1 cellular context compared by ENCODE assay signal in the genomic region with DNA sequence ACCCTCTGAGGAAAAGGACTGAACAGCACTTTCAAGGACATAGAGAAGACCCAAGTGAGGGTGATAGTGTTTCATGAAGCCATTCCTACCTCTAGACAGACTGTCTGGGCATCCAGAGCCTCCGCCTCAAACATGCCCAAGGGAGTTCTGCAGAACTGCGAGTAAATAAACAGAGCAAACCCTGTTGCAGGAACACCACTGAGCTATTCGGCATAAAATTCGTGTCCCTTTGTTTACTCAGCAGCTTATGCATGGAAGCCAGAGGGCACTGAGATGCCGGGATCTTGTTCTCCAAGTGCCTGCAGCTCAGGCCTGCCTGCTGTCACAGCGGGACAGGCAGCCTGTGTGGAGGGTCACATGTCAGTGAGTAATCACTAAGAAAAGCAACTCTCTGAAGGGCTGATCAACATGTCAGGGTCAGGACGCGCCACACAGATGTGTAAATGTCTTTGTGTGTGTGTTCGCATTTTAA.
TF ChIP-seq lines count a peak whose summit lies in the region.

No MANE protein-coding gene starts in this region.

TF ChIP-seq in H1, 55 proteins besides CTCF, POLR2A, EP300 and RAD21 (continued from another document):
- TF ChIP-seq, protein P1, sequence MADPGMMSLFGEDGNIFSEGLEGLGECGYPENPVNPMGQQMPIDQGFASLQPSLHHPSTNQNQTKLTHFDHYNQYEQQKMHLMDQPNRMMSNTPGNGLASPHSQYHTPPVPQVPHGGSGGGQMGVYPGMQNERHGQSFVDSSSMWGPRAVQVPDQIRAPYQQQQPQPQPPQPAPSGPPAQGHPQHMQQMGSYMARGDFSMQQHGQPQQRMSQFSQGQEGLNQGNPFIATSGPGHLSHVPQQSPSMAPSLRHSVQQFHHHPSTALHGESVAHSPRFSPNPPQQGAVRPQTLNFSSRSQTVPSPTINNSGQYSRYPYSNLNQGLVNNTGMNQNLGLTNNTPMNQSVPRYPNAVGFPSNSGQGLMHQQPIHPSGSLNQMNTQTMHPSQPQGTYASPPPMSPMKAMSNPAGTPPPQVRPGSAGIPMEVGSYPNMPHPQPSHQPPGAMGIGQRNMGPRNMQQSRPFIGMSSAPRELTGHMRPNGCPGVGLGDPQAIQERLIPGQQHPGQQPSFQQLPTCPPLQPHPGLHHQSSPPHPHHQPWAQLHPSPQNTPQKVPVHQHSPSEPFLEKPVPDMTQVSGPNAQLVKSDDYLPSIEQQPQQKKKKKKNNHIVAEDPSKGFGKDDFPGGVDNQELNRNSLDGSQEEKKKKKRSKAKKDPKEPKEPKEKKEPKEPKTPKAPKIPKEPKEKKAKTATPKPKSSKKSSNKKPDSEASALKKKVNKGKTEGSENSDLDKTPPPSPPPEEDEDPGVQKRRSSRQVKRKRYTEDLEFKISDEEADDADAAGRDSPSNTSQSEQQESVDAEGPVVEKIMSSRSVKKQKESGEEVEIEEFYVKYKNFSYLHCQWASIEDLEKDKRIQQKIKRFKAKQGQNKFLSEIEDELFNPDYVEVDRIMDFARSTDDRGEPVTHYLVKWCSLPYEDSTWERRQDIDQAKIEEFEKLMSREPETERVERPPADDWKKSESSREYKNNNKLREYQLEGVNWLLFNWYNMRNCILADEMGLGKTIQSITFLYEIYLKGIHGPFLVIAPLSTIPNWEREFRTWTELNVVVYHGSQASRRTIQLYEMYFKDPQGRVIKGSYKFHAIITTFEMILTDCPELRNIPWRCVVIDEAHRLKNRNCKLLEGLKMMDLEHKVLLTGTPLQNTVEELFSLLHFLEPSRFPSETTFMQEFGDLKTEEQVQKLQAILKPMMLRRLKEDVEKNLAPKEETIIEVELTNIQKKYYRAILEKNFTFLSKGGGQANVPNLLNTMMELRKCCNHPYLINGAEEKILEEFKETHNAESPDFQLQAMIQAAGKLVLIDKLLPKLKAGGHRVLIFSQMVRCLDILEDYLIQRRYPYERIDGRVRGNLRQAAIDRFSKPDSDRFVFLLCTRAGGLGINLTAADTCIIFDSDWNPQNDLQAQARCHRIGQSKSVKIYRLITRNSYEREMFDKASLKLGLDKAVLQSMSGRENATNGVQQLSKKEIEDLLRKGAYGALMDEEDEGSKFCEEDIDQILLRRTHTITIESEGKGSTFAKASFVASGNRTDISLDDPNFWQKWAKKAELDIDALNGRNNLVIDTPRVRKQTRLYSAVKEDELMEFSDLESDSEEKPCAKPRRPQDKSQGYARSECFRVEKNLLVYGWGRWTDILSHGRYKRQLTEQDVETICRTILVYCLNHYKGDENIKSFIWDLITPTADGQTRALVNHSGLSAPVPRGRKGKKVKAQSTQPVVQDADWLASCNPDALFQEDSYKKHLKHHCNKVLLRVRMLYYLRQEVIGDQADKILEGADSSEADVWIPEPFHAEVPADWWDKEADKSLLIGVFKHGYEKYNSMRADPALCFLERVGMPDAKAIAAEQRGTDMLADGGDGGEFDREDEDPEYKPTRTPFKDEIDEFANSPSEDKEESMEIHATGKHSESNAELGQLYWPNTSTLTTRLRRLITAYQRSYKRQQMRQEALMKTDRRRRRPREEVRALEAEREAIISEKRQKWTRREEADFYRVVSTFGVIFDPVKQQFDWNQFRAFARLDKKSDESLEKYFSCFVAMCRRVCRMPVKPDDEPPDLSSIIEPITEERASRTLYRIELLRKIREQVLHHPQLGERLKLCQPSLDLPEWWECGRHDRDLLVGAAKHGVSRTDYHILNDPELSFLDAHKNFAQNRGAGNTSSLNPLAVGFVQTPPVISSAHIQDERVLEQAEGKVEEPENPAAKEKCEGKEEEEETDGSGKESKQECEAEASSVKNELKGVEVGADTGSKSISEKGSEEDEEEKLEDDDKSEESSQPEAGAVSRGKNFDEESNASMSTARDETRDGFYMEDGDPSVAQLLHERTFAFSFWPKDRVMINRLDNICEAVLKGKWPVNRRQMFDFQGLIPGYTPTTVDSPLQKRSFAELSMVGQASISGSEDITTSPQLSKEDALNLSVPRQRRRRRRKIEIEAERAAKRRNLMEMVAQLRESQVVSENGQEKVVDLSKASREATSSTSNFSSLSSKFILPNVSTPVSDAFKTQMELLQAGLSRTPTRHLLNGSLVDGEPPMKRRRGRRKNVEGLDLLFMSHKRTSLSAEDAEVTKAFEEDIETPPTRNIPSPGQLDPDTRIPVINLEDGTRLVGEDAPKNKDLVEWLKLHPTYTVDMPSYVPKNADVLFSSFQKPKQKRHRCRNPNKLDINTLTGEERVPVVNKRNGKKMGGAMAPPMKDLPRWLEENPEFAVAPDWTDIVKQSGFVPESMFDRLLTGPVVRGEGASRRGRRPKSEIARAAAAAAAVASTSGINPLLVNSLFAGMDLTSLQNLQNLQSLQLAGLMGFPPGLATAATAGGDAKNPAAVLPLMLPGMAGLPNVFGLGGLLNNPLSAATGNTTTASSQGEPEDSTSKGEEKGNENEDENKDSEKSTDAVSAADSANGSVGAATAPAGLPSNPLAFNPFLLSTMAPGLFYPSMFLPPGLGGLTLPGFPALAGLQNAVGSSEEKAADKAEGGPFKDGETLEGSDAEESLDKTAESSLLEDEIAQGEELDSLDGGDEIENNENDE (IDR thresholded peaks at IDR 0.05; ENCODE audit: insufficient replicate concordance, low read length) = no peak
- TF ChIP-seq CTBP2 (IDR thresholded peaks at IDR 0.05; ENCODE audit: borderline replicate concordance, insufficient read depth, insufficient read length, low read length) (no peak), SP4 (IDR thresholded peaks at IDR 0.05; ENCODE audit: low read length) (0 out of 2 replicates have a peak, but pooled peaks have one; percentile 38), CHD2 (IDR thresholded peaks at IDR 0.05; ENCODE audit: low read length) (0 out of 2 replicates have a peak, but pooled peaks have one; percentile 11), ZNF274 (IDR thresholded peaks at IDR 0.05; ENCODE audit: borderline replicate concordance, extremely low read depth, low read length) (no peak), POU5F1 (IDR thresholded peaks at IDR 0.05; ENCODE audit: low read depth, low read length) (no peak), KDM1A (IDR thresholded peaks at IDR 0.05; ENCODE audit: borderline replicate concordance, low read length) (no peak), SIN3A (conservative IDR thresholded peaks at IDR 0.05 in 1 of 2, IDR thresholded peaks at IDR 0.05 in 1 of 2; ENCODE audit: low read depth in 1 of 2, low read length in 2 of 2) (0 out of 4 replicates have a peak, but pooled peaks of 1 of the 2 experiments have one; percentile 2), EGR1 (IDR thresholded peaks at IDR 0.05; ENCODE audit: borderline replicate concordance, low read depth, low read length) (no peak), JUN (IDR thresholded peaks at IDR 0.05; ENCODE audit: low read depth, low read length) (no peak), BCL11A (IDR thresholded peaks at IDR 0.05; ENCODE audit: low read depth in 2 of 2, low read length in 2 of 2) (peak in 1 of 2 experiments; percentile 17), TAF1 (IDR thresholded peaks at IDR 0.05; ENCODE audit: low read depth, low read length) (no peak), FOSL1 (IDR thresholded peaks at IDR 0.05; ENCODE audit: insufficient read depth, low read depth, low read length) (no peak), HDAC2 (IDR thresholded peaks at IDR 0.05; ENCODE audit: borderline replicate concordance in 1 of 2, low read depth in 2 of 2, low read length in 2 of 2) (peak in 1 of 2 experiments; percentile 70; a peak in 2 of 4 replicates), RXRA (IDR thresholded peaks at IDR 0.05; ENCODE audit: insufficient read depth, low read depth, low read length) (no peak), CBX8 (IDR thresholded peaks at IDR 0.05; ENCODE audit: borderline replicate concordance, low read depth, low read length) (no peak), EZH2 (IDR thresholded peaks at IDR 0.05; ENCODE audit: low read depth, low read length, severe bottlenecking) (no peak), SAP30 (IDR thresholded peaks at IDR 0.05; ENCODE audit: insufficient read depth, insufficient replicate concordance, low read length) (no peak), YY1 (IDR thresholded peaks at IDR 0.05; ENCODE audit: low read depth, low read length) (peak; percentile 36; the same call in 1 of the 2 replicates), BACH1 (IDR thresholded peaks at IDR 0.05; ENCODE audit: low read length) (no peak), NANOG (IDR thresholded peaks at IDR 0.05; ENCODE audit: insufficient read depth, low read depth, low read length, poor library complexity, severe bottlenecking) (no peak), RFX5 (IDR thresholded peaks at IDR 0.05; ENCODE audit: borderline replicate concordance, low read depth, low read length) (no peak), SIX5 (IDR thresholded peaks at IDR 0.05; ENCODE audit: low read depth, low read length) (no peak), RBBP5 (IDR thresholded peaks at IDR 0.05; ENCODE audit: borderline replicate concordance, low read depth, low read length) (no peak), CREB1 (IDR thresholded peaks at IDR 0.05) (no peak), RNF2 (IDR thresholded peaks at IDR 0.05; ENCODE audit: borderline replicate concordance, low read depth, low read length, missing control alignments, poor library complexity, severe bottlenecking) (no peak), KDM4A (IDR thresholded peaks at IDR 0.05; ENCODE audit: low read depth, low read length, severe bottlenecking) (no peak), TEAD4 (IDR thresholded peaks at IDR 0.05; ENCODE audit: low read depth, low read length) (peak; percentile 55), POLR2AphosphoS5 (IDR thresholded peaks at IDR 0.05; ENCODE audit: low read depth, low read length) (no peak), GABPA (IDR thresholded peaks at IDR 0.05; ENCODE audit: borderline replicate concordance, insufficient read depth, low read length) (no peak), KDM5A (IDR thresholded peaks at IDR 0.05; ENCODE audit: low read length) (no peak), SP2 (IDR thresholded peaks at IDR 0.05; ENCODE audit: low read length) (no peak), SUZ12 (IDR thresholded peaks at IDR 0.05; ENCODE audit: low read length) (no peak), TBP (IDR thresholded peaks at IDR 0.05; ENCODE audit: low read depth, low read length) (no peak), TCF12 (IDR thresholded peaks at IDR 0.05; ENCODE audit: low read depth, low read length) (peak; percentile 69; the same call in 1 of the 2 replicates), SRF (IDR thresholded peaks at IDR 0.05; ENCODE audit: low read depth, low read length) (no peak), SIRT6 (IDR thresholded peaks at IDR 0.05; ENCODE audit: low read length) (no peak), CBX5 (IDR thresholded peaks at IDR 0.05; ENCODE audit: low read depth, low read length) (no peak), PHF8 (conservative IDR thresholded peaks at IDR 0.05; ENCODE audit: low read depth, low read length) (no peak), CEBPB (IDR thresholded peaks at IDR 0.05; ENCODE audit: low read depth, low read length) (no peak)
- TF ChIP-seq, protein P2, sequence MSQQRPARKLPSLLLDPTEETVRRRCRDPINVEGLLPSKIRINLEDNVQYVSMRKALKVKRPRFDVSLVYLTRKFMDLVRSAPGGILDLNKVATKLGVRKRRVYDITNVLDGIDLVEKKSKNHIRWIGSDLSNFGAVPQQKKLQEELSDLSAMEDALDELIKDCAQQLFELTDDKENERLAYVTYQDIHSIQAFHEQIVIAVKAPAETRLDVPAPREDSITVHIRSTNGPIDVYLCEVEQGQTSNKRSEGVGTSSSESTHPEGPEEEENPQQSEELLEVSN (IDR thresholded peaks at IDR 0.05) = no peak
- TF ChIP-seq, protein P3, sequence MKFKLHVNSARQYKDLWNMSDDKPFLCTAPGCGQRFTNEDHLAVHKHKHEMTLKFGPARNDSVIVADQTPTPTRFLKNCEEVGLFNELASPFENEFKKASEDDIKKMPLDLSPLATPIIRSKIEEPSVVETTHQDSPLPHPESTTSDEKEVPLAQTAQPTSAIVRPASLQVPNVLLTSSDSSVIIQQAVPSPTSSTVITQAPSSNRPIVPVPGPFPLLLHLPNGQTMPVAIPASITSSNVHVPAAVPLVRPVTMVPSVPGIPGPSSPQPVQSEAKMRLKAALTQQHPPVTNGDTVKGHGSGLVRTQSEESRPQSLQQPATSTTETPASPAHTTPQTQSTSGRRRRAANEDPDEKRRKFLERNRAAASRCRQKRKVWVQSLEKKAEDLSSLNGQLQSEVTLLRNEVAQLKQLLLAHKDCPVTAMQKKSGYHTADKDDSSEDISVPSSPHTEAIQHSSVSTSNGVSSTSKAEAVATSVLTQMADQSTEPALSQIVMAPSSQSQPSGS (IDR thresholded peaks at IDR 0.05; ENCODE audit: low read length) = no peak; the same call in 1 of the 2 replicates
- TF ChIP-seq, protein P4, sequence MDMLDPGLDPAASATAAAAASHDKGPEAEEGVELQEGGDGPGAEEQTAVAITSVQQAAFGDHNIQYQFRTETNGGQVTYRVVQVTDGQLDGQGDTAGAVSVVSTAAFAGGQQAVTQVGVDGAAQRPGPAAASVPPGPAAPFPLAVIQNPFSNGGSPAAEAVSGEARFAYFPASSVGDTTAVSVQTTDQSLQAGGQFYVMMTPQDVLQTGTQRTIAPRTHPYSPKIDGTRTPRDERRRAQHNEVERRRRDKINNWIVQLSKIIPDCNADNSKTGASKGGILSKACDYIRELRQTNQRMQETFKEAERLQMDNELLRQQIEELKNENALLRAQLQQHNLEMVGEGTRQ (IDR thresholded peaks at IDR 0.05; ENCODE audit: low read length) = 0 out of 2 replicates have a peak, but pooled peaks have one; percentile 17
- TF ChIP-seq, protein P5, sequence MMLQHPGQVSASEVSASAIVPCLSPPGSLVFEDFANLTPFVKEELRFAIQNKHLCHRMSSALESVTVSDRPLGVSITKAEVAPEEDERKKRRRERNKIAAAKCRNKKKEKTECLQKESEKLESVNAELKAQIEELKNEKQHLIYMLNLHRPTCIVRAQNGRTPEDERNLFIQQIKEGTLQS (IDR thresholded peaks at IDR 0.05; ENCODE audit: insufficient read depth, low read depth, low read length) = 0 out of 2 replicates have a peak, but pooled peaks have one; percentile 38
- TF ChIP-seq, protein P6, sequence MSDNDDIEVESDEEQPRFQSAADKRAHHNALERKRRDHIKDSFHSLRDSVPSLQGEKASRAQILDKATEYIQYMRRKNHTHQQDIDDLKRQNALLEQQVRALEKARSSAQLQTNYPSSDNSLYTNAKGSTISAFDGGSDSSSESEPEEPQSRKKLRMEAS (IDR thresholded peaks at IDR 0.05) = peak; percentile 71
